10 cellular contexts compared by ENCODE assay signal in genomic region chr16:75042423-75043174, GRCh38. TPM values are rescaled to one million over a fixed set of nuclear protein-coding genes. Genes with fewer than 3 reads are reported as not detected.
DNase-seq lines count a peak whose midpoint lies in the region; ATAC-seq and TF ChIP-seq lines count a peak whose summit lies in the region.
"Had no signal": no experiment of that assay in that cellular context is flagged by ENCODE, and none has a peak within 500 bp of the region (broad histone marks: within the 10 kb centered on the region; RNA-seq: fewer than 3 reads in every experiment).

No MANE protein-coding gene starts in this region.

- H3K4me1 ChIP-seq in CD8-positive, alpha-beta memory T cell (ENCODE audit: insufficient read depth, low read length): no peaks in the 10 kb centered on the region
- H3K4me1 ChIP-seq in PC-9 (replicated peaks; ENCODE audit: insufficient read depth) (peaks cover 65% of the 10 kb centered on the region), SJCRH30 (peaks cover 6% of the 10 kb centered on the region)

- no peak for TF ChIP-seq CTCF in PC-9 (conservative IDR thresholded peaks at IDR 0.05)
- no peak for TF ChIP-seq CTCF in mesothelial cell of epicardium (IDR thresholded peaks at IDR 0.05; ENCODE audit: unreplicated experiment)

- H3K4me3 ChIP-seq in CD8-positive, alpha-beta memory T cell (ENCODE audit: low read length): no peak overlapping the region
- H3K4me3 ChIP-seq in PC-9: no peak overlapping the region
- no peak overlapping the region for H3K4me3 ChIP-seq in SJCRH30

- no peak for DNase-seq in CD8-positive, alpha-beta memory T cell
- DNase-seq in PC-9 (no peak), mesothelial cell of epicardium (ENCODE audit: low spot score in 2 of 2, unreplicated experiment in 2 of 2) (no peak), NAMALWA (ENCODE audit: low spot score) (no peak), SJCRH30 (no peak), NK-92 (lab: John Stamatoyannopoulos, UW; ENCODE audit: unreplicated experiment) (no peak)
- DNase-seq: activated B cell treated with CpG ODN at 0.5 μM for 24 hours, Karpas-422 had no signal

- H3K4me1 Mint-ChIP-seq in CD8-positive, alpha-beta memory T cell: peaks cover 0 to 7% (median 0%) of the 10 kb centered on the region in 3 donors
- H3K4me1 Mint-ChIP-seq in mesothelial cell of epicardium: peaks cover 23% of the 10 kb centered on the region

- no peak overlapping the region for H3K4me2 ChIP-seq in PC-9

- ATAC-seq in HG02610 (IDR thresholded peaks at IDR 0.05; ENCODE audit: unreplicated experiment) (peak; percentile 25), GM18520 (IDR thresholded peaks at IDR 0.05; ENCODE audit: unreplicated experiment) (no peak)

- H3F3A ChIP-seq in PC-9 (ENCODE audit: insufficient read depth, low read depth): peaks cover 43% of the 10 kb centered on the region

- no peak overlapping the region for H3K4me3 Mint-ChIP-seq in CD8-positive, alpha-beta memory T cell
- no peak overlapping the region for H3K4me3 Mint-ChIP-seq in mesothelial cell of epicardium
- H3K4me3 Mint-ChIP-seq: activated B cell treated with CpG ODN at 0.5 μM for 24 hours had no signal

- peak overlapping the region; percentile 43 for H3K27ac ChIP-seq in CD8-positive, alpha-beta memory T cell (ENCODE audit: low read depth, low read length)
- H3K27ac ChIP-seq in PC-9: peak overlapping the region; percentile 81; the same call in 1 of the 2 replicates
- H3K27ac ChIP-seq in SJCRH30: no peak overlapping the region

- no peaks in the 10 kb centered on the region for H3K9me2 ChIP-seq in PC-9 (ENCODE audit: insufficient read depth)

- H3K9me3 Mint-ChIP-seq in CD8-positive, alpha-beta memory T cell: no peaks in the 10 kb centered on the region
- peaks cover 6% of the 10 kb centered on the region for H3K9me3 Mint-ChIP-seq in mesothelial cell of epicardium

- H3K27me3 ChIP-seq in CD8-positive, alpha-beta memory T cell (ENCODE audit: insufficient read depth, low read length, poor library complexity, severe bottlenecking): no peaks in the 10 kb centered on the region
- H3K27me3 ChIP-seq in PC-9 (ENCODE audit: insufficient read depth, low read depth): no peaks in the 10 kb centered on the region
- H3K27me3 ChIP-seq in SJCRH30: no peaks in the 10 kb centered on the region

- no peaks in the 10 kb centered on the region for H3K36me3 ChIP-seq in CD8-positive, alpha-beta memory T cell (ENCODE audit: insufficient read depth, low read length)
- H3K36me3 ChIP-seq in PC-9 (ENCODE audit: low read depth): peaks cover 12% of the 10 kb centered on the region; the same call in 1 of the 2 replicates
- H3K36me3 ChIP-seq in SJCRH30: no peaks in the 10 kb centered on the region

- no peaks in the 10 kb centered on the region for H3K27me3 Mint-ChIP-seq in CD8-positive, alpha-beta memory T cell
- H3K27me3 Mint-ChIP-seq in mesothelial cell of epicardium (ENCODE audit: low read depth): no peaks in the 10 kb centered on the region
- H3K27me3 Mint-ChIP-seq: activated B cell treated with CpG ODN at 0.5 μM for 24 hours had no signal

- CTCF ChIA-PET in CD8-positive, alpha-beta memory T cell (lab: Charles Lee): no interaction called here
- CTCF ChIA-PET in PC-9 (lab: Charles Lee): no interaction called here

- no peaks in the 10 kb centered on the region for H4K20me1 ChIP-seq in PC-9 (ENCODE audit: insufficient read depth)

- peaks cover 0 to 4% (median 0%) of the 10 kb centered on the region in 3 donors for H3K36me3 Mint-ChIP-seq in CD8-positive, alpha-beta memory T cell
- peaks cover 12% of the 10 kb centered on the region for H3K36me3 Mint-ChIP-seq in mesothelial cell of epicardium

- no peak overlapping the region for H3K27ac Mint-ChIP-seq in CD8-positive, alpha-beta memory T cell
- H3K27ac Mint-ChIP-seq in mesothelial cell of epicardium: peak overlapping the region; percentile 83
- H3K27ac Mint-ChIP-seq: activated B cell treated with CpG ODN at 0.5 μM for 24 hours had no signal

- BruUV-seq in PC-9 (replicated peaks; lab: Mats Ljungman, UMichigan): no TSS peak

- peaks cover 96% of the 10 kb centered on the region for H3K79me2 ChIP-seq in PC-9 (ENCODE audit: low read depth)

- POLR2A ChIA-PET in CD8-positive, alpha-beta memory T cell (lab: Charles Lee): no interaction called here
- POLR2A ChIA-PET in PC-9 (lab: Charles Lee; ENCODE audit: unreplicated experiment): no interaction called here

- intact Hi-C loops in PC-9 (cut with micrococcal nuclease; ENCODE audit: unreplicated experiment): no loop called here

- H3K9me3 ChIP-seq in CD8-positive, alpha-beta memory T cell (ENCODE audit: low read length): no peaks in the 10 kb centered on the region
- H3K9me3 ChIP-seq in PC-9 (ENCODE audit: insufficient read depth, low read depth) (peaks cover 8% of the 10 kb centered on the region), SJCRH30 (replicated peaks) (no peaks in the 10 kb centered on the region)

- no peak overlapping the region for H2AFZ ChIP-seq in PC-9

RNA-seq across cellular contexts. Expression of gene ZNRF1, which starts 43.8 kb away (rescaled TPM):
- 10 to 100 TPM; 10.8 to 14.1 TPM for total RNA-seq in CD8-positive, alpha-beta memory T cell
- polyA plus RNA-seq in CD8-positive, alpha-beta memory T cell: 2.2 TPM
- 64.4 and 79.3 TPM in 2 replicates for total RNA-seq in PC-9 (2021)
- 52.9 to 55.0 TPM (median 53.1 TPM) in 3 replicates for total RNA-seq in mesothelial cell of epicardium
- total RNA-seq in SJCRH30 (2014; rRNA removed; shearing (Covaris generic)): 10.9 and 11.6 TPM in 2 replicates

RNA-seq across cellular contexts. Expression of gene WDR59, which starts 57.7 kb away (rescaled TPM):
- 10 to 100 TPM; 55.9 to 56.5 TPM for total RNA-seq in CD8-positive, alpha-beta memory T cell
- polyA plus RNA-seq in CD8-positive, alpha-beta memory T cell: 13.0 TPM
- total RNA-seq in PC-9 (2021) (97.0 and 97.1 TPM in 2 replicates), mesothelial cell of epicardium (115 to 134 TPM (median 127 TPM) in 3 replicates)
- 13.6 and 17.9 TPM in 2 replicates for total RNA-seq in SJCRH30 (2014; rRNA removed; shearing (Covaris generic))
